15 cellular contexts compared by ENCODE assay signal in the genomic region with DNA sequence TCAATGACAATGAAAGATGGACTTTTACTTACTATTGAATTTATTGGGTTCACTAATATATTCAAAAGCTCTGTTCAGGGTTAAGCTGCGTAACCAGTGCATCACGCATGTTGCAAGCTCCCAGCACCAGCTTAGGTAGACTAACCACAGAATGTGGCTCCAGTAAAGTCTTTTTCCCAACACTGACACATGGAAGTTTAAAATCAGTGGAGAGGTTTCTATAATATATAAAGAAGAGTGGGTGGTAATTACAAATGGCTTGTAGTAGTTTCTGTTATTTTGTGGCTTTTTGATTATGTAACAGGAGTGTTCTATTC. TPM values are rescaled to one million over a fixed set of nuclear protein-coding genes. Genes with fewer than 3 reads are reported as not detected.
DNase-seq lines count a peak whose midpoint lies in the region; ATAC-seq and TF ChIP-seq lines count a peak whose summit lies in the region.
"Had no signal": no experiment of that assay in that cellular context is flagged by ENCODE, and none has a peak within 500 bp of the region (broad histone marks: within the 10 kb centered on the region; RNA-seq: fewer than 3 reads in every experiment).

No MANE protein-coding gene starts in this region.

- H3K36me3 ChIP-seq in Peyer's patch: no peaks in the 10 kb centered on the region
- H3K36me3 ChIP-seq: pancreas had no signal

- TF ChIP-seq POLR2A in Peyer's patch (IDR thresholded peaks at IDR 0.05): no peak

- peak overlapping the region in 1 of 4 donors; percentile 67 for H3K4me3 ChIP-seq in Peyer's patch

- ATAC-seq in stimulated activated naive CD8-positive, alpha-beta T cell treated with anti-CD3 and anti-CD28 coated beads, Interleukin-15, amount 100 ng/mL, for 72 hours: no peak
- no peak for ATAC-seq in central memory CD8-positive, alpha-beta T cell (replicated peaks; ENCODE audit: extremely low read depth, poor library complexity, severe bottlenecking)
- ATAC-seq: pancreas, PC-3 had no signal

- no peak overlapping the region for H3K27ac ChIP-seq in Peyer's patch
- H3K27ac ChIP-seq: epithelial cell of prostate, pancreas had no signal

- H3K27ac Mint-ChIP-seq in stimulated activated naive CD8-positive, alpha-beta T cell treated with anti-CD3 and anti-CD28 coated beads, Interleukin-15, Interleukin-2, amounts not matched to agents 100 ng/mL and 50 ng/mL, for 24 hours: no peak overlapping the region
- H3K27ac Mint-ChIP-seq in stimulated activated naive CD8-positive, alpha-beta T cell treated with anti-CD3 and anti-CD28 coated beads, Interleukin-15, amount 100 ng/mL, for 72 hours: no peak overlapping the region
- H3K27ac Mint-ChIP-seq in central memory CD8-positive, alpha-beta T cell (ENCODE audit: low read depth): no peak overlapping the region
- H3K27ac Mint-ChIP-seq in nephron: peak overlapping the region in 1 of 3 experiments; percentile 69

- H3K9me3 Mint-ChIP-seq in stimulated activated naive CD8-positive, alpha-beta T cell treated with anti-CD3 and anti-CD28 coated beads, Interleukin-15, Interleukin-2, amounts not matched to agents 100 ng/mL and 50 ng/mL, for 24 hours: no peaks in the 10 kb centered on the region
- H3K9me3 Mint-ChIP-seq in stimulated activated naive CD8-positive, alpha-beta T cell treated with anti-CD3 and anti-CD28 coated beads, Interleukin-15, amount 100 ng/mL, for 72 hours: no peaks in the 10 kb centered on the region
- H3K9me3 Mint-ChIP-seq in central memory CD8-positive, alpha-beta T cell: no peaks in the 10 kb centered on the region
- H3K9me3 Mint-ChIP-seq in nephron: no peaks in the 10 kb centered on the region

- peaks cover 17% of the 10 kb centered on the region for H3K27me3 Mint-ChIP-seq in stimulated activated naive CD8-positive, alpha-beta T cell treated with anti-CD3 and anti-CD28 coated beads, Interleukin-15, Interleukin-2, amounts not matched to agents 100 ng/mL and 50 ng/mL, for 24 hours
- H3K27me3 Mint-ChIP-seq in stimulated activated naive CD8-positive, alpha-beta T cell treated with anti-CD3 and anti-CD28 coated beads, Interleukin-15, amount 100 ng/mL, for 72 hours: peaks cover 11% of the 10 kb centered on the region
- H3K27me3 Mint-ChIP-seq in central memory CD8-positive, alpha-beta T cell: peaks cover 56% of the 10 kb centered on the region
- H3K27me3 Mint-ChIP-seq in nephron (ENCODE audit: low read depth): peaks cover 16% of the 10 kb centered on the region

- DNase-seq in stimulated activated naive CD8-positive, alpha-beta T cell treated with anti-CD3 and anti-CD28 coated beads, Interleukin-15, amount 100 ng/mL, for 72 hours: no peak
- DNase-seq in central memory CD8-positive, alpha-beta T cell (ENCODE audit: low spot score in 2 of 2): no peak
- no peak for DNase-seq in stimulated activated CD8-positive, alpha-beta memory T cell treated with anti-CD3 and anti-CD28 coated beads, Interleukin-4, amount 100 ng/mL, for 48 hours
- no peak for DNase-seq in activated CD8-positive, alpha-beta memory T cell treated with anti-CD3 and anti-CD28 coated beads, Interleukin-2, amount 50 U/mL, for 48 hours
- DNase-seq in SKM-1 treated with dmso at 0.1 percent for 144 hours (lab: John Stamatoyannopoulos, UW; ENCODE audit: unreplicated experiment) (no peak), Peyer's patch (no peak)
- DNase-seq: activated naive CD4-positive, alpha-beta T cell treated with anti-CD3 and anti-CD28 coated beads, Interleukin-2, amount 50 U/mL, for 16 hours; COR-L47; NCI-H1694 treated with DMSO at 0.1 percent for 48 hours; pancreas; PC-3 had no signal

- no peaks in the 10 kb centered on the region for H3K9me3 ChIP-seq in Peyer's patch
- H3K9me3 ChIP-seq: pancreas had no signal

- peaks cover 48% of the 10 kb centered on the region for H3K4me1 Mint-ChIP-seq in stimulated activated naive CD8-positive, alpha-beta T cell treated with anti-CD3 and anti-CD28 coated beads, Interleukin-15, Interleukin-2, amounts not matched to agents 100 ng/mL and 50 ng/mL, for 24 hours (ENCODE audit: low read depth)
- peaks cover 48% of the 10 kb centered on the region for H3K4me1 Mint-ChIP-seq in stimulated activated naive CD8-positive, alpha-beta T cell treated with anti-CD3 and anti-CD28 coated beads, Interleukin-15, amount 100 ng/mL, for 72 hours
- H3K4me1 Mint-ChIP-seq in central memory CD8-positive, alpha-beta T cell: peaks cover 20% of the 10 kb centered on the region
- peaks cover 43% of the 10 kb centered on the region for H3K4me1 Mint-ChIP-seq in nephron

- no peaks in the 10 kb centered on the region for H3K27me3 ChIP-seq in Peyer's patch
- H3K27me3 ChIP-seq: pancreas had no signal

- peaks cover 0 to 8% (median 1%) of the 10 kb centered on the region in 4 donors for H3K4me1 ChIP-seq in Peyer's patch

- TF ChIP-seq CTCF in nephron (IDR thresholded peaks at IDR 0.05; ENCODE audit: unreplicated experiment in 3 of 3) (no peak), Peyer's patch (IDR thresholded peaks at IDR 0.05) (no peak)

- H3K36me3 Mint-ChIP-seq in stimulated activated naive CD8-positive, alpha-beta T cell treated with anti-CD3 and anti-CD28 coated beads, Interleukin-15, Interleukin-2, amounts not matched to agents 100 ng/mL and 50 ng/mL, for 24 hours (ENCODE audit: low read depth): no peaks in the 10 kb centered on the region
- H3K36me3 Mint-ChIP-seq in central memory CD8-positive, alpha-beta T cell (ENCODE audit: insufficient read depth): peaks cover 5% of the 10 kb centered on the region
- no peaks in the 10 kb centered on the region for H3K36me3 Mint-ChIP-seq in nephron (ENCODE audit: low read depth)

- H3K4me3 Mint-ChIP-seq in stimulated activated naive CD8-positive, alpha-beta T cell treated with anti-CD3 and anti-CD28 coated beads, Interleukin-15, Interleukin-2, amounts not matched to agents 100 ng/mL and 50 ng/mL, for 24 hours: peak overlapping the region; percentile 87
- no peak overlapping the region for H3K4me3 Mint-ChIP-seq in stimulated activated naive CD8-positive, alpha-beta T cell treated with anti-CD3 and anti-CD28 coated beads, Interleukin-15, amount 100 ng/mL, for 72 hours
- peak overlapping the region; percentile 86 for H3K4me3 Mint-ChIP-seq in central memory CD8-positive, alpha-beta T cell
- peak overlapping the region; percentile 86 to 94 (median 91) for H3K4me3 Mint-ChIP-seq in nephron

RNA-seq across cellular contexts. Expression of a gene that starts 1.9 kb away (rescaled TPM):
- total RNA-seq in Peyer's patch: 1 to 10 TPM in 3 of 4 donors, not detected in 1; 1.9 to 5.8 (median 2.8) TPM
- total RNA-seq: PC-3 had no signal

RNA-seq across cellular contexts. Expression of a gene that starts 21.2 kb away (rescaled TPM):
- total RNA-seq in Peyer's patch: not detected
- total RNA-seq: HT-29, pancreas, PC-3 had no signal

Comparison
In these comparisons a context has a peak if more than half of its experiments do, and no peak if none do; other contexts are left out.
1. H3K4me3 Mint-ChIP-seq: peak in stimulated activated naive CD8-positive, alpha-beta T cell treated with anti-CD3 and anti-CD28 coated beads, Interleukin-15, Interleukin-2, amounts not matched to agents 100 ng/mL and 50 ng/mL, for 24 hours (single experiment), central memory CD8-positive, alpha-beta T cell (single experiment) and nephron (3 of 3); none in stimulated activated naive CD8-positive, alpha-beta T cell treated with anti-CD3 and anti-CD28 coated beads, Interleukin-15, amount 100 ng/mL, for 72 hours (0 of 2).